ENCODE assay signal across 8 cellular contexts in the genomic region with DNA sequence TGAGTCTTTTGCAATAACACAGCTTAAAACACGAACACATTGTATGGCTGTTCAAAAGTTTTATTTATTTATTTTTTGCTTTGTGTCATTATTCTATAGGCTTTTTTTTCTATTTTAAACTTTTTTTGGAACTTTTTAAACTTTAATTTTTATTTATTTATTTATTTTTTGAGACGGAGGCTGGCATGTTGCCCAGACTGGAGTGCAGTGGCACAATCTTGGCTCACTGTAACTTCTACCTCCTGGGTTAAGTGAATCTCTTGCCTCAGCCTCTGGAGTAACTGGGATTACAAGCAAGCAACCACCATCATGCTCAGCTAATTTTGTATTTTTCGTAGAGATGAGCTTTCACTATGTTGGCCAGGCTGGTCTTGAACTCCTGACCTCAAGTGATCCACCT.
"Had no signal": no experiment of that assay in that cellular context is flagged by ENCODE, and none has a peak within 500 bp of the region (broad histone marks: within the 10 kb centered on the region; RNA-seq: fewer than 3 reads in every experiment).

No MANE protein-coding gene starts in this region.

- H3K4me1 ChIP-seq: HAP-1 had no signal

- H3K36me3 ChIP-seq: HAP-1 had no signal

- H3K27ac ChIP-seq: GM23248 had no signal

- DNase-seq: GM23248, GOT3, H7, HFFc6, KBM-7 had no signal

- H3K9me3 ChIP-seq: HAP-1 had no signal

- H3K4me3 ChIP-seq: GM23248, HAP-1 had no signal

- FAIRE-seq: HTR-8/SVneo had no signal

- H3K9ac ChIP-seq: GM23248 had no signal

- H2AFZ ChIP-seq: GM23248 had no signal

- ATAC-seq: HCT116 had no signal
